Comparison of ENCODE assay signal across 13 cellular contexts in genomic region chr13:20412761-20413355, GRCh38.
DNase-seq lines count a peak whose midpoint lies in the region; ATAC-seq, FAIRE-seq and TF ChIP-seq lines count a peak whose summit lies in the region.
"Had no signal": no experiment of that assay in that cellular context is flagged by ENCODE, and none has a peak within 500 bp of the region (broad histone marks: within the 10 kb centered on the region; RNA-seq: fewer than 3 reads in every experiment).

No MANE protein-coding gene starts in this region.

- no peak overlapping the region for H2BK5ac ChIP-seq in H9 (ENCODE audit: insufficient read length, low read length)

- no peaks in the 10 kb centered on the region for H3K27me3 ChIP-seq in CD8-positive, alpha-beta memory T cell (ENCODE audit: insufficient read depth, low read length, poor library complexity, severe bottlenecking)
- no peaks in the 10 kb centered on the region for H3K27me3 ChIP-seq in H9 (ENCODE audit: insufficient read depth, low read length)
- H3K27me3 ChIP-seq: esophagus squamous epithelium, suprapubic skin had no signal

- no peak overlapping the region for H2BK12ac ChIP-seq in H9 (ENCODE audit: insufficient read length, low read depth, low read length)

- peak overlapping the region in 5 of 8 donors; percentile 3 to 65 (median 39) for H3K27ac Mint-ChIP-seq in CD8-positive, alpha-beta memory T cell
- H3K27ac Mint-ChIP-seq in H9, result peak overlapping the region; percentile 53 to 84 (median 54)
- H3K27ac Mint-ChIP-seq in activated T-cell treated with anti-CD3 and anti-CD28 coated beads, Interleukin-2, amount 50 U/mL, for 72 hours, result no peak overlapping the region
- H3K27ac Mint-ChIP-seq: brain had no signal

- no peak overlapping the region for H3K14ac ChIP-seq in H9 (ENCODE audit: insufficient read depth, low read length)

- H3K27ac ChIP-seq in CD8-positive, alpha-beta memory T cell (ENCODE audit: low read depth, low read length), result no peak overlapping the region
- peak overlapping the region; percentile 11 for H3K27ac ChIP-seq in H9 (ENCODE audit: insufficient read length, low read depth, low read length)
- H3K27ac ChIP-seq: esophagus squamous epithelium, RWPE1, suprapubic skin had no signal

- no peak overlapping the region for H2BK20ac ChIP-seq in H9 (ENCODE audit: low read depth, low read length, poor library complexity, severe bottlenecking)

- no peaks in the 10 kb centered on the region for H3K23me2 ChIP-seq in H9 (ENCODE audit: insufficient read length, low read depth, low read length, poor library complexity, severe bottlenecking)

- H3K4me3 ChIP-seq in CD8-positive, alpha-beta memory T cell (ENCODE audit: low read length), result no peak overlapping the region
- H3K4me3 ChIP-seq: esophagus squamous epithelium, suprapubic skin had no signal

- no peaks in the 10 kb centered on the region for H3K36me3 ChIP-seq in CD8-positive, alpha-beta memory T cell (ENCODE audit: insufficient read depth, low read length)
- H3K36me3 ChIP-seq: esophagus squamous epithelium, suprapubic skin had no signal

- H3K27me3 Mint-ChIP-seq in CD8-positive, alpha-beta memory T cell, result no peaks in the 10 kb centered on the region
- H3K27me3 Mint-ChIP-seq in H9 (ENCODE audit: low read depth), result peaks cover 7% of the 10 kb centered on the region
- H3K27me3 Mint-ChIP-seq in activated T-cell treated with anti-CD3 and anti-CD28 coated beads, Interleukin-2, amount 50 U/mL, for 72 hours (ENCODE audit: low read depth), result peaks cover 9% of the 10 kb centered on the region

- H3K9me3 Mint-ChIP-seq in CD8-positive, alpha-beta memory T cell, result no peaks in the 10 kb centered on the region
- no peaks in the 10 kb centered on the region; a peak in 1 of 5 replicates for H3K9me3 Mint-ChIP-seq in H9
- H3K9me3 Mint-ChIP-seq in activated T-cell treated with anti-CD3 and anti-CD28 coated beads, Interleukin-2, amount 50 U/mL, for 72 hours, result peaks cover 0 to 4% of the 10 kb centered on the region in 2 donors

- FAIRE-seq in HTR-8/SVneo (lab: Jason Lieb, UNC), result no peak

- peaks cover 0 to 2% (median 0%) of the 10 kb centered on the region in 3 donors for H3K36me3 Mint-ChIP-seq in CD8-positive, alpha-beta memory T cell
- H3K36me3 Mint-ChIP-seq in H9 (ENCODE audit: insufficient read depth in 1 of 3, low read depth in 3 of 3), result peaks cover 0 to 5% (median 0%) of the 10 kb centered on the region in 3 experiments; a peak in 1 of 7 replicates
- peaks cover 7 to 9% of the 10 kb centered on the region in 2 donors for H3K36me3 Mint-ChIP-seq in activated T-cell treated with anti-CD3 and anti-CD28 coated beads, Interleukin-2, amount 50 U/mL, for 72 hours (ENCODE audit: insufficient read depth in 2 of 2)

- H3K9me3 ChIP-seq in CD8-positive, alpha-beta memory T cell (ENCODE audit: low read length), result no peaks in the 10 kb centered on the region
- no peaks in the 10 kb centered on the region for H3K9me3 ChIP-seq in H9 (ENCODE audit: control insufficient read depth, low read depth, low read length)
- H3K9me3 ChIP-seq: esophagus squamous epithelium, suprapubic skin had no signal

- no peak overlapping the region for H2BK15ac ChIP-seq in H9 (ENCODE audit: low read depth, low read length)

- H3K4me1 Mint-ChIP-seq in CD8-positive, alpha-beta memory T cell, result peaks cover 20 to 28% (median 24%) of the 10 kb centered on the region in 3 donors
- H3K4me1 Mint-ChIP-seq in H9, result peaks cover 33% of the 10 kb centered on the region in 2 experiments
- peaks cover 31% of the 10 kb centered on the region for H3K4me1 Mint-ChIP-seq in activated T-cell treated with anti-CD3 and anti-CD28 coated beads, Interleukin-2, amount 50 U/mL, for 72 hours (ENCODE audit: low read depth)
- H3K4me1 Mint-ChIP-seq: brain had no signal

- H4K91ac ChIP-seq in H9 (ENCODE audit: insufficient read length, low read depth, low read length), result no peak overlapping the region

- H3K4me1 ChIP-seq in CD8-positive, alpha-beta memory T cell (ENCODE audit: insufficient read depth, low read length), result peaks cover 25% of the 10 kb centered on the region
- H3K4me1 ChIP-seq in H9 (ENCODE audit: insufficient read depth, low read length), result peaks cover 2% of the 10 kb centered on the region; the same call in 1 of the 2 replicates

- H4K8ac ChIP-seq in H9 (replicated peaks; ENCODE audit: insufficient read length, low read depth, low read length), result no peak overlapping the region

- no peak overlapping the region for H2BK120ac ChIP-seq in H9 (ENCODE audit: low read depth, low read length, poor library complexity, severe bottlenecking)

- H3K4me3 Mint-ChIP-seq in CD8-positive, alpha-beta memory T cell, result peak overlapping the region in 2 of 7 donors; percentile 24 to 35
- H3K4me3 Mint-ChIP-seq in H9, result peak overlapping the region in 1 of 2 experiments; percentile 21; a peak in 3 of 5 replicates
- H3K4me3 Mint-ChIP-seq in activated T-cell treated with anti-CD3 and anti-CD28 coated beads, Interleukin-2, amount 50 U/mL, for 72 hours, result peak overlapping the region; percentile 27 to 67
- H3K4me3 Mint-ChIP-seq: brain had no signal

- peak; percentile 67 to 75 for ATAC-seq in activated T-cell treated with anti-CD3 and anti-CD28 coated beads, Interleukin-2, amount 50 U/mL, for 72 hours (replicated peaks in 1 of 2)

- no peak overlapping the region for H3K9ac ChIP-seq in H9 (ENCODE audit: extremely low read depth, insufficient read length, low read length)
- H3K9ac ChIP-seq: KMS-11 had no signal

- H3K4ac ChIP-seq in H9 (ENCODE audit: low read depth, low read length), result no peak overlapping the region

- no peak overlapping the region for H3K18ac ChIP-seq in H9 (ENCODE audit: insufficient read length, low read depth, low read length)

- no peak for DNase-seq in CD8-positive, alpha-beta memory T cell
- peak; percentile 73 for DNase-seq in H9
- peak in 1 of 2 donors; percentile 33 for DNase-seq in activated T-cell treated with anti-CD3 and anti-CD28 coated beads, Interleukin-2, amount 50 U/mL, for 72 hours
- peak; percentile 89 for DNase-seq in islet precursor cell
- no peak for DNase-seq in GOT3 (lab: John Stamatoyannopoulos, UW)
- DNase-seq in midbrain (lab: John Stamatoyannopoulos, UW), result no peak
- DNase-seq in NCI-H1048 (lab: John Stamatoyannopoulos, UW), result no peak
- no peak for DNase-seq in HTR-8/SVneo (ENCODE audit: insufficient read length, low spot score)
- DNase-seq: esophagus squamous epithelium had no signal

- H3K23ac ChIP-seq in H9 (ENCODE audit: insufficient read length, low read depth, low read length), result no peak overlapping the region

- H3K56ac ChIP-seq in H9 (ENCODE audit: insufficient read length, low read depth, low read length), result no peak overlapping the region

- no peak overlapping the region for H2AK5ac ChIP-seq in H9 (ENCODE audit: insufficient read length, low read length)

- POLR2A ChIA-PET in CD8-positive, alpha-beta memory T cell (lab: Charles Lee), result interaction anchor here (0.5 kb wide), 1 partner anchor 63 kb away, joined by 4 read pairs; no protein-coding TSS in a partner anchor

- no peaks in the 10 kb centered on the region for H4K20me1 ChIP-seq in H9 (ENCODE audit: control insufficient read depth, insufficient read depth, insufficient read length)

- H3K79me1 ChIP-seq in H9 (ENCODE audit: insufficient read depth, low read depth, low read length, poor library complexity, severe bottlenecking), result no peaks in the 10 kb centered on the region

- CTCF ChIA-PET in CD8-positive, alpha-beta memory T cell (lab: Charles Lee), result interaction anchor here (1.0 kb wide), 1 partner anchor 15 kb away, joined by 3 read pairs; no protein-coding TSS in a partner anchor

- H2AFZ ChIP-seq in H9 (ENCODE audit: low read length), result no peak overlapping the region

- no peaks in the 10 kb centered on the region for H3K79me2 ChIP-seq in H9 (ENCODE audit: insufficient read depth, low read length)

- no CpG with 5 or more reads among the region's 6 CpGs for WGBS in H9 (ENCODE audit: extremely low coverage, insufficient read length, low lambda C conversion rate)

- H3T11ph ChIP-seq in H9 (ENCODE audit: low read length), result no peak overlapping the region

- peak overlapping the region; percentile 25 for H3K4me2 ChIP-seq in H9 (ENCODE audit: insufficient read depth, insufficient read length, low read length)

- H4K5ac ChIP-seq in H9 (ENCODE audit: insufficient read length, low read depth, low read length), result no peak overlapping the region

- TF ChIP-seq CTCF in H9 (conservative IDR thresholded peaks at IDR 0.05), result no peak

Comparison
In these comparisons a context has a peak if more than half of its experiments do, and no peak if none do; other contexts are left out.
1. DNase-seq: peak in H9 (single experiment) and islet precursor cell (single experiment); none in CD8-positive, alpha-beta memory T cell (0 of 5), GOT3 (single experiment), midbrain (single experiment), NCI-H1048 (single experiment) and HTR-8/SVneo (single experiment).